ENCODE assay signal across 16 cellular contexts in genomic region chr10:61283066-61283465, GRCh38.
"Had no signal": no experiment of that assay in that cellular context is flagged by ENCODE, and none has a peak within 500 bp of the region (broad histone marks: within the 10 kb centered on the region; RNA-seq: fewer than 3 reads in every experiment).

No MANE protein-coding gene starts in this region.

- H3K4me3 ChIP-seq: adrenal gland, body of pancreas, skin epidermis, transverse colon, vagina had no signal

- H3K36me3 ChIP-seq: adrenal gland, transverse colon, vagina had no signal

- DNase-seq: body of pancreas; caudate nucleus; kidney glomerular epithelial cell; left ventricle myocardium superior; mesendoderm; nucleus accumbens; stimulated activated CD4-positive, alpha-beta T cell treated with anti-CD3 and anti-CD28 coated beads, Interleukin-4, amount 100 ng/mL, for 4 hours; stimulated activated CD8-positive, alpha-beta memory T cell treated with anti-CD3 and anti-CD28 coated beads, Interleukin-4, amount 100 ng/mL, for 48 hours; stimulated activated naive CD8-positive, alpha-beta T cell treated with anti-CD3 and anti-CD28 coated beads, Interleukin-15, Interleukin-2, amounts not matched to agents 100 U/mL and 50 U/mL, for 24 hours; transverse colon had no signal

- H3K4me1 ChIP-seq: body of pancreas, vagina had no signal

- H3K9me3 ChIP-seq: adrenal gland, body of pancreas, transverse colon, vagina had no signal

- H3K27me3 ChIP-seq: adrenal gland, body of pancreas, transverse colon, vagina had no signal

- FAIRE-seq: colon, endometrium had no signal

- H3K27ac ChIP-seq: body of pancreas, skin epidermis, VCaP had no signal

- ATAC-seq: left ventricle myocardium superior; stimulated activated naive CD8-positive, alpha-beta T cell treated with anti-CD3 and anti-CD28 coated beads, Interleukin-15, Interleukin-2, amounts not matched to agents 100 U/mL and 50 U/mL, for 24 hours had no signal
